Comparison of ENCODE assay signal across 8 cellular contexts in the genomic region with DNA sequence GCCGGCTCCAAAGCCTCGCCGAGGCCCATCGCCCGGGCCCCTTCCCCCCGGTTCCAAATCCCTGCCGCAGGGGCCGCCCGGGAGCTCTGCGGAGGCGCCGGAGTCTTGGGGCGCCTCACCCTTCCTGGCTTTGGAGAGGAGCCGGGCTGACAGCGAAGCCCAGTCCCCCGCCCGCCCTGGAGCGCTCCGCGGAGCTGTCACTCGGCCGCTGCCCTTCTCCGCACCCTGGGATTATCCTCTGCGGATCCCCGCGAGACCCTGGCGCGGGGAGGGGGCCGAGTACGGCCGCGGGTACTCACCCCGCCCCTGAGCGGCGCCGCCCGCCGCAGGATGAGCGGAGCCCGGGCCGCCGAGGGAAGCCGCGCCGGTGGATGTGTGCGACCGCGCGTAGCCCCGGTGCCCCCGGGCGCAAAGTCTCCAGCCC. TPM values are rescaled to one million over a fixed set of nuclear protein-coding genes. Genes with fewer than 3 reads are reported as not detected.
A peak's percentile ranks its signal among the peaks of the same experiment; 100 is the strongest.
DNase-seq lines count a peak whose midpoint lies in the region; ATAC-seq and TF ChIP-seq lines count a peak whose summit lies in the region.

No MANE protein-coding gene starts in this region.

- TF ChIP-seq POLR2A in gastrocnemius medialis (IDR thresholded peaks at IDR 0.05) = no peak

- TF ChIP-seq CTCF in heart right ventricle (IDR thresholded peaks at IDR 0.05) (no peak), gastrocnemius medialis (IDR thresholded peaks at IDR 0.05 in 4 of 5, conservative IDR thresholded peaks at IDR 0.05 in 1 of 5) (no peak)

- H3K27me3 ChIP-seq in heart right ventricle (peaks cover 14 to 72% (median 53%) of the 10 kb centered on the region in 7 donors), gastrocnemius medialis (peaks cover 24 to 48% (median 40%) of the 10 kb centered on the region in 3 donors)

- no peak overlapping the region for H3K9ac ChIP-seq in SK-N-MC (ENCODE audit: insufficient read length)

- in situ Hi-C loops in gastrocnemius medialis (cut with MboI; ENCODE audit: low sequenced_read_pairs in 4 of 4) = no loop called here

- ATAC-seq in heart right ventricle (peak in 7 of 8 donors; percentile 25 to 82 (median 59)), gastrocnemius medialis (no peak), HG02678 (IDR thresholded peaks at IDR 0.05; ENCODE audit: unreplicated experiment) (no peak)

- peak overlapping the region; percentile 78 for H3K4me3 ChIP-seq in SK-N-MC
- peak overlapping the region; percentile 35 to 54 (median 50) for H3K4me3 ChIP-seq in heart right ventricle
- peak overlapping the region; percentile 49 to 53 (median 50) for H3K4me3 ChIP-seq in gastrocnemius medialis

- intact Hi-C loops in heart right ventricle (cut with DNase I) = no loop called here
- intact Hi-C loops in gastrocnemius medialis (cut with DNase I; ENCODE audit: low total_unique reads) = no loop called here

- no peaks in the 10 kb centered on the region; the same call in 1 of the 2 replicates for H3K9me3 ChIP-seq in SK-N-MC (ENCODE audit: low read depth, low read length)
- H3K9me3 ChIP-seq in heart right ventricle = peaks cover 0 to 23% (median 4%) of the 10 kb centered on the region in 11 donors
- no peaks in the 10 kb centered on the region for H3K9me3 ChIP-seq in gastrocnemius medialis

- H3K4me1 ChIP-seq in heart right ventricle (peaks cover 0 to 14% (median 5%) of the 10 kb centered on the region in 9 donors), gastrocnemius medialis (no peaks in the 10 kb centered on the region)

- DNase-seq in DMS 273 (lab: John Stamatoyannopoulos, UW; ENCODE audit: unreplicated experiment) (peak; percentile 72), DMS 273 treated with DMSO at 0.1 percent for 48 hours (lab: John Stamatoyannopoulos, UW) (no peak), SK-N-MC (ENCODE audit: low read depth, low spot score) (no peak), heart right ventricle (peak in 1 of 2 donors; percentile 8), gastrocnemius medialis (no peak), NCI-H2029 treated with DMSO at 0.1 percent for 48 hours (lab: John Stamatoyannopoulos, UW) (no peak)
- no peak for DNase-seq in activated CD4-positive, CD25-positive, alpha-beta regulatory T cell treated with anti-CD3 and anti-CD28 coated beads, Interleukin-2, amount 50 U/mL, for 72 hours

- 0 to 1% methylated on average over 50 to 52 of the region's 52 CpGs for WGBS in heart right ventricle, 2 donors

- no peak overlapping the region for H3K27ac ChIP-seq in SK-N-MC
- H3K27ac ChIP-seq in heart right ventricle = peak overlapping the region in 2 of 10 donors; percentile 10 to 47
- no peak overlapping the region for H3K27ac ChIP-seq in gastrocnemius medialis

- H3K36me3 ChIP-seq in SK-N-MC (ENCODE audit: insufficient read depth, low read length) (no peaks in the 10 kb centered on the region), heart right ventricle (no peaks in the 10 kb centered on the region), gastrocnemius medialis (no peaks in the 10 kb centered on the region)

RNA-seq across cellular contexts. Expression of a gene that starts 0.3 kb away (rescaled TPM):
- total RNA-seq in heart right ventricle (10 to 100 TPM in 3 of 10 donors, 1 to 10 TPM in 5, under 1 TPM in 2; 0.19 to 19.5 (median 4.9) TPM), gastrocnemius medialis (under 1 TPM in 1 of 4 donors, not detected in 3; 0.13 TPM)
- polyA plus RNA-seq in heart right ventricle = 1 to 10 TPM; 1.1 to 8.6 TPM

Comparison
In these comparisons a context has a peak if more than half of its experiments do, and no peak if none do; other contexts are left out.
1. ATAC-seq: peak in heart right ventricle (7 of 8); none in gastrocnemius medialis (0 of 2) and HG02678 (single experiment).
2. Peak in every context shown above with its lines, with median percentiles within 50 percentile points of each other: H3K4me3 ChIP-seq.